Comparison of ENCODE assay signal across 10 cellular contexts in genomic region chr10:71749396-71749795, GRCh38. TPM values are rescaled to one million over a fixed set of nuclear protein-coding genes. Genes with fewer than 3 reads are reported as not detected.
DNase-seq lines count a peak whose midpoint lies in the region; ATAC-seq and TF ChIP-seq lines count a peak whose summit lies in the region.
"Had no signal": no experiment of that assay in that cellular context is flagged by ENCODE, and none has a peak within 500 bp of the region (broad histone marks: within the 10 kb centered on the region; RNA-seq: fewer than 3 reads in every experiment).

No MANE protein-coding gene starts in this region.

- H3K27me3 Mint-ChIP-seq in CD8-positive, alpha-beta T cell (ENCODE audit: low read depth): no peaks in the 10 kb centered on the region
- no peaks in the 10 kb centered on the region for H3K27me3 Mint-ChIP-seq in activated B cell treated with CpG ODN at 0.5 μM for 24 hours

- TF ChIP-seq EP300 in gastroesophageal sphincter (IDR thresholded peaks at IDR 0.05): no peak

- POLR2A ChIA-PET in CD8-positive, alpha-beta T cell (lab: Charles Lee): interaction anchor here (1.0 to 12.4 kb wide), 11 partner anchors 8 to 55 kb away, joined by 3 to 300 read pairs (median 11); partner anchors contain the start of gene VSIR
- POLR2A ChIA-PET in activated B cell treated with CpG ODN at 0.5 μM for 24 hours (lab: Charles Lee): interaction anchor here (0.8 to 2.2 kb wide), 17 partner anchors 9 to 376 kb away, joined by 3 to 16 read pairs (median 5); partner anchors contain the start of genes PSAP and VSIR

- H3K9ac ChIP-seq in skeletal muscle tissue (ENCODE audit: low read depth in 1 of 3, low read length in 3 of 3): peak overlapping the region in 2 of 3 donors; percentile 32 to 60

- no peak for DNase-seq in CD8-positive, alpha-beta T cell
- DNase-seq in activated B cell treated with CpG ODN at 0.5 μM for 24 hours: no peak
- DNase-seq in NCI-H1436 (lab: John Stamatoyannopoulos, UW): no peak
- no peak for DNase-seq in GM20000 (ENCODE audit: low spot score)
- DNase-seq in stimulated activated CD4-positive, alpha-beta T cell treated with anti-CD3 and anti-CD28 coated beads, Interleukin-4, amount 100 ng/mL, for 1 hour: no peak
- DNase-seq: amniotic stem cell, NCI-H82 had no signal

- ATAC-seq in CD8-positive, alpha-beta T cell: no peak
- no peak for ATAC-seq in activated B cell treated with CpG ODN at 0.5 μM for 24 hours (ENCODE audit: low read depth)
- ATAC-seq in gastroesophageal sphincter: no peak
- no peak for ATAC-seq in GM18511 (IDR thresholded peaks at IDR 0.05; ENCODE audit: unreplicated experiment)

- no peak for TF ChIP-seq POLR2A in gastroesophageal sphincter (IDR thresholded peaks at IDR 0.05)

- H3K4me3 Mint-ChIP-seq in CD8-positive, alpha-beta T cell: peak overlapping the region; percentile 74
- peak overlapping the region; percentile 69 for H3K4me3 Mint-ChIP-seq in activated B cell treated with CpG ODN at 0.5 μM for 24 hours

- H3K36me3 Mint-ChIP-seq in CD8-positive, alpha-beta T cell: peaks cover 52% of the 10 kb centered on the region
- H3K36me3 Mint-ChIP-seq in activated B cell treated with CpG ODN at 0.5 μM for 24 hours (ENCODE audit: low read depth): peaks cover 8% of the 10 kb centered on the region

- peaks cover 100% of the 10 kb centered on the region for H3K4me1 ChIP-seq in CD8-positive, alpha-beta T cell (ENCODE audit: insufficient read depth, low read length)
- H3K4me1 ChIP-seq in gastroesophageal sphincter (peaks cover 0 to 85% (median 37%) of the 10 kb centered on the region in 3 donors), skeletal muscle tissue (ENCODE audit: control insufficient read depth in 3 of 3, insufficient read depth in 3 of 3, low read length in 3 of 3) (peaks cover 65 to 79% (median 68%) of the 10 kb centered on the region in 3 donors)

- CTCF ChIA-PET in CD8-positive, alpha-beta T cell (lab: Charles Lee): interaction anchor here (1.1 to 7.3 kb wide), 9 partner anchors 8 to 433 kb away, joined by 3 to 84 read pairs (median 14); partner anchors contain the start of gene VSIR
- CTCF ChIA-PET in activated B cell treated with CpG ODN at 0.5 μM for 24 hours (lab: Charles Lee): interaction anchor here (0.8 to 1.5 kb wide), 5 partner anchors 16 to 62 kb away, joined by 3 to 8 read pairs (median 4); partner anchors contain the start of gene VSIR

- peak overlapping the region; percentile 57 for H3K27ac ChIP-seq in CD8-positive, alpha-beta T cell (ENCODE audit: low read depth, low read length)
- peak overlapping the region in 3 of 4 donors; percentile 69 to 78 (median 72) for H3K27ac ChIP-seq in gastroesophageal sphincter
- H3K27ac ChIP-seq in skeletal muscle tissue (ENCODE audit: low read depth, low read length): peak overlapping the region; percentile 67

- no peak overlapping the region for H3K4me3 ChIP-seq in CD8-positive, alpha-beta T cell (ENCODE audit: low read depth, low read length)
- no peak overlapping the region for H3K4me3 ChIP-seq in gastroesophageal sphincter
- H3K4me3 ChIP-seq in skeletal muscle tissue (ENCODE audit: low read length in 3 of 3): peak overlapping the region in 1 of 3 donors; percentile 41

- TF ChIP-seq CTCF in CD8-positive, alpha-beta T cell (IDR thresholded peaks at IDR 0.05): no peak
- no peak for TF ChIP-seq CTCF in activated B cell treated with CpG ODN at 0.5 μM for 24 hours (IDR thresholded peaks at IDR 0.05)
- TF ChIP-seq CTCF in gastroesophageal sphincter (IDR thresholded peaks at IDR 0.05): no peak
- TF ChIP-seq CTCF in GM20000 (IDR thresholded peaks at IDR 0.05; ENCODE audit: extremely low read depth, missing control alignments): no peak

- no peaks in the 10 kb centered on the region for H3K9me3 ChIP-seq in CD8-positive, alpha-beta T cell (ENCODE audit: low read length)
- H3K9me3 ChIP-seq in gastroesophageal sphincter (no peaks in the 10 kb centered on the region), skeletal muscle tissue (ENCODE audit: control insufficient read depth in 3 of 3, low read length in 3 of 3) (no peaks in the 10 kb centered on the region)

- 100% methylated on average over 1 of the region's 4 CpGs for WGBS in gastroesophageal sphincter (ENCODE audit: low coverage in 1 of 2), 2 donors

- no peaks in the 10 kb centered on the region for H3K27me3 ChIP-seq in CD8-positive, alpha-beta T cell (ENCODE audit: insufficient read depth, low read length)
- H3K27me3 ChIP-seq in gastroesophageal sphincter (no peaks in the 10 kb centered on the region), skeletal muscle tissue (ENCODE audit: control insufficient read depth in 3 of 3, insufficient read depth in 3 of 3, low read length in 3 of 3) (no peaks in the 10 kb centered on the region)

- H3K36me3 ChIP-seq in CD8-positive, alpha-beta T cell (ENCODE audit: insufficient read depth, low read length): peaks cover 44% of the 10 kb centered on the region
- H3K36me3 ChIP-seq in gastroesophageal sphincter (peaks cover 0 to 48% of the 10 kb centered on the region in 2 donors), skeletal muscle tissue (ENCODE audit: control insufficient read depth in 3 of 3, insufficient read depth in 3 of 3, low read length in 3 of 3) (peaks cover 6 to 23% (median 17%) of the 10 kb centered on the region in 3 donors)

- intact Hi-C loops in CD8-positive, alpha-beta T cell (cut with DNase I, micrococcal nuclease): loop anchor here (1.0 to 5.0 kb wide), 7 partner anchors 8 to 52 kb away; partner anchors contain the start of gene VSIR (in 2 of the 2)
- intact Hi-C loops in activated B cell treated with CpG ODN at 0.5 μM for 24 hours (cut with micrococcal nuclease): loop anchor here (5.0 kb wide), 1 partner anchor 57 kb away; no protein-coding TSS in a partner anchor

- H3K9me3 Mint-ChIP-seq in CD8-positive, alpha-beta T cell: no peaks in the 10 kb centered on the region
- no peaks in the 10 kb centered on the region for H3K9me3 Mint-ChIP-seq in activated B cell treated with CpG ODN at 0.5 μM for 24 hours

- H3K4me1 Mint-ChIP-seq in CD8-positive, alpha-beta T cell (ENCODE audit: low read depth): peaks cover 96% of the 10 kb centered on the region
- peaks cover 88% of the 10 kb centered on the region for H3K4me1 Mint-ChIP-seq in activated B cell treated with CpG ODN at 0.5 μM for 24 hours

- H3K27ac Mint-ChIP-seq in CD8-positive, alpha-beta T cell: peak overlapping the region; percentile 93
- peak overlapping the region; percentile 95 for H3K27ac Mint-ChIP-seq in activated B cell treated with CpG ODN at 0.5 μM for 24 hours

RNA-seq across cellular contexts. Expression of gene VSIR, which starts 23.9 kb away (rescaled TPM):
- total RNA-seq in CD8-positive, alpha-beta T cell: 10 to 100 TPM; 57.3 to 61.7 TPM
- total RNA-seq in activated B cell treated with CpG ODN at 0.5 μM for 24 hours (20.9 and 21.4 TPM in 2 replicates), gastroesophageal sphincter (10 to 100 TPM; 34.7 to 83.6 (median 61.6) TPM), skeletal muscle tissue (13.6 TPM)

RNA-seq across cellular contexts. Expression of gene C10orf105, which starts 29.8 kb away (rescaled TPM):
- under 1 TPM; 0.14 to 0.33 TPM for total RNA-seq in CD8-positive, alpha-beta T cell
- not detected in 2 replicates for total RNA-seq in activated B cell treated with CpG ODN at 0.5 μM for 24 hours
- under 1 TPM in 1 of 4 donors, not detected in 3; 0.13 TPM for total RNA-seq in gastroesophageal sphincter
- not detected for total RNA-seq in skeletal muscle tissue
